8 cellular contexts compared by ENCODE assay signal in the genomic region with DNA sequence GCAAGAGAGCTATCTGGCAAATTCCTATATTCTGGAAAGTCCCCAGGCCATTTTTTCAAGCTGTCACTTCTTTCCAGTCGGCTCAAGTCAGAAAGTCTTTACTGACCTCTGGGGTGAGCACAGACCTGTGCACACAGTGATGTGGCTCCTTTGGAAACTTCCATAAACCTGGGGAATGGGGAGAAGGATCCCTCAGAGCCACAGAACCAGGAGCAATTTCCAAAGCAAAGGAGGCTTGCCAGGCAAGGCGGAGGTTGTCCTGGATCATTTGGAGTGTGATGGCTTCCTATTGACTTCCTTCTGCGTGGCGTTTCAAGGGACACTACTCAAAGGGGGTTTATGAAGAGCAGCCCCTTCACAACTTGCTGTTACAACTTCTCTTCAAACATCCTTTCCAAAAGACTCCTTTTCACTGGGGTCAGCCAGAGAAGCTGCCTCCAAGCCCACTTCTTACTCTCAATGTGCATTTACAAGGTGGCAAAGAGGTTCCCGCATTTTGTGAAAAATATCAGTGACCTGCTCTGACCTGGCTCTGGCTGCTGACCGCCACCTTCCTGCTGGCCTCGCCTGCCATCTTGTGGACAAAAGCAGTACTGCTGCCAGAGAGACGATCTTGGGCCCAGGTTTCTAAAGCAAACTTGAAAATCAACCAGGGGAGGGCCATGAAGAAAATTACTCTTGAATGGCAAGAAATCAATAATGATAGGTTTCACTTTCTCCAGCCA. TPM values are rescaled to one million over a fixed set of nuclear protein-coding genes. Genes with fewer than 3 reads are reported as not detected.
A peak's percentile ranks its signal among the peaks of the same experiment; 100 is the strongest.
DNase-seq lines count a peak whose midpoint lies in the region; ATAC-seq and TF ChIP-seq lines count a peak whose summit lies in the region.

No MANE protein-coding gene starts in this region.

- H3K4me1 ChIP-seq in right atrium auricular region = peaks cover 0 to 34% of the 10 kb centered on the region in 2 donors

- peaks cover 16% of the 10 kb centered on the region for H3K27me3 Mint-ChIP-seq in T-helper 17 cell

- H3K36me3 Mint-ChIP-seq in T-helper 17 cell (ENCODE audit: low read depth) = peaks cover 3% of the 10 kb centered on the region

- H3K27me3 ChIP-seq in right atrium auricular region = no peaks in the 10 kb centered on the region

- peaks cover 10% of the 10 kb centered on the region for H3K4me1 Mint-ChIP-seq in T-helper 17 cell

- peak overlapping the region; percentile 39 for H3K4me3 Mint-ChIP-seq in T-helper 17 cell

- H3K9me3 ChIP-seq in T-helper 17 cell (ENCODE audit: control insufficient read depth, low read length, poor library complexity, severe bottlenecking) (no peaks in the 10 kb centered on the region), right atrium auricular region (no peaks in the 10 kb centered on the region)

- peak overlapping the region; percentile 59 for H3K27ac Mint-ChIP-seq in T-helper 17 cell

- peak overlapping the region; percentile 31 to 75 for H3K27ac ChIP-seq in right atrium auricular region

- no peak overlapping the region for H3K4me3 ChIP-seq in right atrium auricular region
- no peak overlapping the region for H3K4me3 ChIP-seq in retinal pigment epithelial cell (ENCODE audit: low read length)

- ATAC-seq in GM19324 (IDR thresholded peaks at IDR 0.05; ENCODE audit: low FRiP score, unreplicated experiment) (peak; percentile 56), T-helper 17 cell (peak; percentile 66), HG03565 (IDR thresholded peaks at IDR 0.05; ENCODE audit: unreplicated experiment) (no peak)

- peak; percentile 90 to 99 for TF ChIP-seq CTCF in right atrium auricular region (IDR thresholded peaks at IDR 0.05)
- TF ChIP-seq CTCF in retinal pigment epithelial cell (conservative IDR thresholded peaks at IDR 0.05; ENCODE audit: low read depth, low read length) = peak; percentile 98

- peak; percentile 84 for DNase-seq in Ammon's horn (ENCODE audit: low spot score)
- peak; percentile 40 for DNase-seq in LHCN-M2 (ENCODE audit: low read depth)
- peak; percentile 50 to 71 (median 55) for DNase-seq in T-helper 17 cell
- DNase-seq in amygdala (lab: John Stamatoyannopoulos, UW) = peak in 52 of 56 donors; percentile 18 to 87 (median 61)
- peak; percentile 87 for DNase-seq in right atrium auricular region (ENCODE audit: low spot score)
- DNase-seq in retinal pigment epithelial cell (ENCODE audit: low read depth) = no peak

- H3K36me3 ChIP-seq in right atrium auricular region = no peaks in the 10 kb centered on the region

RNA-seq across cellular contexts. Expression of gene TMEM247, which starts 18.2 kb away (rescaled TPM):
- total RNA-seq in LHCN-M2 (2014; rRNA removed) (not detected in 2 replicates), T-helper 17 cell (not detected), right atrium auricular region (not detected)
- not detected for polyA plus RNA-seq in LHCN-M2 (2012)
